In the genomic region with DNA sequence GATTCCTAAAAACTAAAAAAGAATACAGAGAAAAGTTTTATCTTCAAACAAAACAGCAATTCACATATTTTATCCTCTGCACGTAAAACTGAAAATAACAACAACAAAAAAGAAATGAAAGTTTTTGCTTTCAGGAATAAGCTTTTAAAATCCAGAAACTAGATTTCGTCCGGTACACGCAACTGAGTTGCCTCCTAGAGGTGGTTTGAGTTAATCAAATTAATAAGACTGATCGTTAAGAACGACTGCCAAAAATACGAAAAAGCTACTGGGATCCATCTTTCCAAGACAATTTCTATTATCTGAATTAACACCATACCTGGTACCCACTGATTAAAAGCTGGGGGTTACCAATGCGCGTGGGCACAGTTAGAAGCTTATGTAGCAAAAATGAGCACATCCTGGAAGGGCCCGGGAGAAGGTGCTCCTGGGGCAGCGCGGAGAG, we compare ENCODE assay signal across 8 cellular contexts. TPM values are rescaled to one million over a fixed set of nuclear protein-coding genes. Genes with fewer than 3 reads are reported as not detected.
A peak's percentile ranks its signal among the peaks of the same experiment; 100 is the strongest.
DNase-seq lines count a peak whose midpoint lies in the region; ATAC-seq and TF ChIP-seq lines count a peak whose summit lies in the region.

No MANE protein-coding gene starts in this region.

- under 1% methylated on average over 12 of the region's 12 CpGs for WGBS in liver
- WGBS in upper lobe of left lung, 2 donors, result 1 to 2% methylated on average over 9 to 12 of the region's 12 CpGs

- no peaks in the 10 kb centered on the region for H3K9me3 ChIP-seq in ascending aorta
- no peaks in the 10 kb centered on the region for H3K9me3 ChIP-seq in liver (ENCODE audit: control insufficient read depth in 4 of 4, low read length in 3 of 4)
- no peaks in the 10 kb centered on the region for H3K9me3 ChIP-seq in upper lobe of left lung

- peak; percentile 2 for ATAC-seq in HG03066 (IDR thresholded peaks at IDR 0.05; ENCODE audit: low read depth, unreplicated experiment)
- ATAC-seq in upper lobe of left lung (ENCODE audit: low FRiP score in 2 of 2), result peak in 1 of 2 donors; percentile 1

- H3K27me3 ChIP-seq in GM06990 (replicated peaks; ENCODE audit: control insufficient read depth, insufficient read depth, low read length) (no peaks in the 10 kb centered on the region), ascending aorta (no peaks in the 10 kb centered on the region), liver (ENCODE audit: control insufficient read depth in 4 of 4, insufficient read depth in 4 of 4, low read length in 3 of 4) (no peaks in the 10 kb centered on the region), upper lobe of left lung (no peaks in the 10 kb centered on the region)

- TF ChIP-seq CTCF in GM06990 (IDR thresholded peaks at IDR 0.05; ENCODE audit: insufficient read depth, low read length, poor library complexity, severe bottlenecking) (no peak), ascending aorta (IDR thresholded peaks at IDR 0.05) (no peak), liver (IDR thresholded peaks at IDR 0.05; ENCODE audit: low read depth, low read length, missing input control) (no peak), upper lobe of left lung (IDR thresholded peaks at IDR 0.05) (peak in 1 of 6 experiments; percentile 19)

- H3K27ac ChIP-seq in ascending aorta (peak overlapping the region; percentile 88 to 96), liver (ENCODE audit: low read depth in 1 of 2, low read length in 2 of 2) (peak overlapping the region; percentile 70 to 79), upper lobe of left lung (peak overlapping the region; percentile 82 to 98 (median 91))

- H3K4me1 ChIP-seq in ascending aorta, result peaks cover 0 to 3% of the 10 kb centered on the region in 2 donors
- peaks cover 3 to 17% (median 16%) of the 10 kb centered on the region in 4 donors for H3K4me1 ChIP-seq in liver (ENCODE audit: control insufficient read depth in 4 of 4, insufficient read depth in 4 of 4, low read length in 3 of 4)
- peaks cover 13 to 20% (median 15%) of the 10 kb centered on the region in 4 donors for H3K4me1 ChIP-seq in upper lobe of left lung

- peak overlapping the region; percentile 82 to 86 for H3K9ac ChIP-seq in liver (ENCODE audit: low read depth in 1 of 2, low read length in 2 of 2)

- H3K4me3 ChIP-seq in GM06990 (replicated peaks; ENCODE audit: low read depth, low read length) (peak overlapping the region; percentile 85), ascending aorta (peak overlapping the region; percentile 98 to 100), liver (ENCODE audit: low read depth in 1 of 3, low read length in 3 of 3) (peak overlapping the region; percentile 82 to 98 (median 92)), upper lobe of left lung (peak overlapping the region; percentile 68 to 96 (median 83))

- TF ChIP-seq POLR2A in upper lobe of left lung (IDR thresholded peaks at IDR 0.05), result no peak

- DNase-seq in GM06990 (ENCODE audit: extremely low read depth, insufficient read length) (no peak), ascending aorta (ENCODE audit: low spot score in 2 of 2) (no peak), upper lobe of left lung (no peak), NCI-H2107 (lab: John Stamatoyannopoulos, UW) (no peak), NCI-H446 (lab: John Stamatoyannopoulos, UW) (no peak)
- no peak for DNase-seq in effector CD8-positive, alpha-beta T cell (lab: John Stamatoyannopoulos, UW)

- TF ChIP-seq EP300 in upper lobe of left lung (IDR thresholded peaks at IDR 0.05), result no peak

- no peak for TF ChIP-seq RAD21 in liver (IDR thresholded peaks at IDR 0.05)

- H3K36me3 ChIP-seq in GM06990 (ENCODE audit: control insufficient read depth, insufficient read depth, low read length) (peaks cover 3% of the 10 kb centered on the region), ascending aorta (peaks cover 19 to 21% of the 10 kb centered on the region in 2 donors), liver (ENCODE audit: control insufficient read depth in 4 of 4, insufficient read depth in 3 of 4, low read depth in 1 of 4, low read length in 3 of 4) (peaks cover 0 to 21% (median 17%) of the 10 kb centered on the region in 4 donors), upper lobe of left lung (peaks cover 0 to 40% (median 17%) of the 10 kb centered on the region in 4 donors)

- intact Hi-C loops in ascending aorta (cut with DNase I), result loop anchor here (1.0 kb wide), 1 partner anchor 29 kb away; a partner anchor contains a TSS

TF ChIP-seq in liver, 16 proteins besides CTCF, POLR2A, EP300 and RAD21:
- TF ChIP-seq HNF4A (conservative IDR thresholded peaks at IDR 0.05) (no peak), GABPA (IDR thresholded peaks at IDR 0.05 in 1 of 2, conservative IDR thresholded peaks at IDR 0.05 in 1 of 2) (no peak), YY1 (IDR thresholded peaks at IDR 0.05) (no peak), TAF1 (conservative IDR thresholded peaks at IDR 0.05) (no peak), NR2F2 (IDR thresholded peaks at IDR 0.05) (no peak), SP1 (IDR thresholded peaks at IDR 0.05) (no peak), FOXA2 (IDR thresholded peaks at IDR 0.05) (no peak), HNF4G (IDR thresholded peaks at IDR 0.05) (no peak), RXRA (IDR thresholded peaks at IDR 0.05) (no peak), EGR1 (IDR thresholded peaks at IDR 0.05; ENCODE audit: low read depth in 2 of 2) (no peak)
- TF ChIP-seq, protein P1, sequence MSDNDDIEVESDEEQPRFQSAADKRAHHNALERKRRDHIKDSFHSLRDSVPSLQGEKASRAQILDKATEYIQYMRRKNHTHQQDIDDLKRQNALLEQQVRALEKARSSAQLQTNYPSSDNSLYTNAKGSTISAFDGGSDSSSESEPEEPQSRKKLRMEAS (IDR thresholded peaks at IDR 0.05), result no peak
- TF ChIP-seq, protein P2, sequence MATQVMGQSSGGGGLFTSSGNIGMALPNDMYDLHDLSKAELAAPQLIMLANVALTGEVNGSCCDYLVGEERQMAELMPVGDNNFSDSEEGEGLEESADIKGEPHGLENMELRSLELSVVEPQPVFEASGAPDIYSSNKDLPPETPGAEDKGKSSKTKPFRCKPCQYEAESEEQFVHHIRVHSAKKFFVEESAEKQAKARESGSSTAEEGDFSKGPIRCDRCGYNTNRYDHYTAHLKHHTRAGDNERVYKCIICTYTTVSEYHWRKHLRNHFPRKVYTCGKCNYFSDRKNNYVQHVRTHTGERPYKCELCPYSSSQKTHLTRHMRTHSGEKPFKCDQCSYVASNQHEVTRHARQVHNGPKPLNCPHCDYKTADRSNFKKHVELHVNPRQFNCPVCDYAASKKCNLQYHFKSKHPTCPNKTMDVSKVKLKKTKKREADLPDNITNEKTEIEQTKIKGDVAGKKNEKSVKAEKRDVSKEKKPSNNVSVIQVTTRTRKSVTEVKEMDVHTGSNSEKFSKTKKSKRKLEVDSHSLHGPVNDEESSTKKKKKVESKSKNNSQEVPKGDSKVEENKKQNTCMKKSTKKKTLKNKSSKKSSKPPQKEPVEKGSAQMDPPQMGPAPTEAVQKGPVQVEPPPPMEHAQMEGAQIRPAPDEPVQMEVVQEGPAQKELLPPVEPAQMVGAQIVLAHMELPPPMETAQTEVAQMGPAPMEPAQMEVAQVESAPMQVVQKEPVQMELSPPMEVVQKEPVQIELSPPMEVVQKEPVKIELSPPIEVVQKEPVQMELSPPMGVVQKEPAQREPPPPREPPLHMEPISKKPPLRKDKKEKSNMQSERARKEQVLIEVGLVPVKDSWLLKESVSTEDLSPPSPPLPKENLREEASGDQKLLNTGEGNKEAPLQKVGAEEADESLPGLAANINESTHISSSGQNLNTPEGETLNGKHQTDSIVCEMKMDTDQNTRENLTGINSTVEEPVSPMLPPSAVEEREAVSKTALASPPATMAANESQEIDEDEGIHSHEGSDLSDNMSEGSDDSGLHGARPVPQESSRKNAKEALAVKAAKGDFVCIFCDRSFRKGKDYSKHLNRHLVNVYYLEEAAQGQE (IDR thresholded peaks at IDR 0.05), result no peak
- TF ChIP-seq, protein P3, sequence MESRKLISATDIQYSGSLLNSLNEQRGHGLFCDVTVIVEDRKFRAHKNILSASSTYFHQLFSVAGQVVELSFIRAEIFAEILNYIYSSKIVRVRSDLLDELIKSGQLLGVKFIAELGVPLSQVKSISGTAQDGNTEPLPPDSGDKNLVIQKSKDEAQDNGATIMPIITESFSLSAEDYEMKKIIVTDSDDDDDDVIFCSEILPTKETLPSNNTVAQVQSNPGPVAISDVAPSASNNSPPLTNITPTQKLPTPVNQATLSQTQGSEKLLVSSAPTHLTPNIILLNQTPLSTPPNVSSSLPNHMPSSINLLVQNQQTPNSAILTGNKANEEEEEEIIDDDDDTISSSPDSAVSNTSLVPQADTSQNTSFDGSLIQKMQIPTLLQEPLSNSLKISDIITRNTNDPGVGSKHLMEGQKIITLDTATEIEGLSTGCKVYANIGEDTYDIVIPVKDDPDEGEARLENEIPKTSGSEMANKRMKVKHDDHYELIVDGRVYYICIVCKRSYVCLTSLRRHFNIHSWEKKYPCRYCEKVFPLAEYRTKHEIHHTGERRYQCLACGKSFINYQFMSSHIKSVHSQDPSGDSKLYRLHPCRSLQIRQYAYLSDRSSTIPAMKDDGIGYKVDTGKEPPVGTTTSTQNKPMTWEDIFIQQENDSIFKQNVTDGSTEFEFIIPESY (IDR thresholded peaks at IDR 0.05), result no peak
- TF ChIP-seq, protein P4, sequence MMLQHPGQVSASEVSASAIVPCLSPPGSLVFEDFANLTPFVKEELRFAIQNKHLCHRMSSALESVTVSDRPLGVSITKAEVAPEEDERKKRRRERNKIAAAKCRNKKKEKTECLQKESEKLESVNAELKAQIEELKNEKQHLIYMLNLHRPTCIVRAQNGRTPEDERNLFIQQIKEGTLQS (IDR thresholded peaks at IDR 0.05), result no peak

RNA-seq across cellular contexts. Expression of a gene that starts 0.7 kb away (rescaled TPM):
- total RNA-seq in ascending aorta (263 TPM), liver (10 to 100 TPM; 19.7 to 26.8 TPM), upper lobe of left lung (10 to 100 TPM; 24.9 to 54.9 (median 45.8) TPM)
- 10 to 100 TPM; 19.6 to 28.3 TPM for polyA plus RNA-seq in liver

RNA-seq across cellular contexts. Expression of a gene that starts 29.6 kb away (rescaled TPM):
- total RNA-seq in ascending aorta (10.2 TPM), liver (1 to 10 TPM; 7.5 TPM), upper lobe of left lung (10 to 100 TPM; 13.8 to 59.7 (median 16.9) TPM)
- 1 to 10 TPM; 4.5 to 7.1 TPM for polyA plus RNA-seq in liver

RNA-seq across cellular contexts. Expression of a gene that starts 30.7 kb away (rescaled TPM):
- total RNA-seq in ascending aorta (120 TPM), liver (100 to 1,000 TPM; 177 to 184 TPM), upper lobe of left lung (100 to 1,000 TPM in 4 of 6 donors, 10 to 100 TPM in 2; 63.9 to 203 (median 124) TPM)
- 100 to 1,000 TPM; 191 to 314 TPM for polyA plus RNA-seq in liver
